In the genomic region with DNA sequence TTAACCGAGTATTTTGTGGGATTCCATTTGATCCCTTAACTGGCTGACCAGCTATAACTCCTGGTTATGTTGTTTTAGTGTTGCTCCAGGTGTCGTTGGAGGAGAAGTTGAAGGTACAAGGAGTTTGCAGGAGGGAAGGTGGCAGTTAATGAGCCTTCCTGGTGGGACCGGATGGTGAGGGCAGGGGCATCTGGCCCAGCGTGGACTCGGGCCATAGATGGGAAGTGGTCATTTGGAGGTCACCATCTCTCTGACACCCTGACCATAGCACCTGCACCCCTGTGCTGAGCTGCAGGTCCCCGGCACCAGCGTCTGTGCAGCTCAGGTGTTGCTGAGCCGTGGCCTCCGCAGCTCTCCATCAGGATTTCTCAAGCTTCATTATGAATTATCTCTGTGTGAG, we compare ENCODE assay signal across 31 cellular contexts.
"Had no signal": no experiment of that assay in that cellular context is flagged by ENCODE, and none has a peak within 500 bp of the region (broad histone marks: within the 10 kb centered on the region; RNA-seq: fewer than 3 reads in every experiment).

No MANE protein-coding gene starts in this region.

- DNase-seq: dorsolateral prefrontal cortex; effector CD4-positive, alpha-beta T cell; foreskin keratinocyte; glutamatergic neuron; heart right ventricle; hippocampal formation; immature natural killer cell; kidney; left cardiac atrium; left lung; mesenchymal stem cell; mucosa of descending colon; naive B cell; pancreas; stimulated activated CD4-positive, alpha-beta T cell treated with anti-CD3 and anti-CD28 coated beads, Interleukin-12 subunit alpha, Interleukin-12 subunit beta, amount 100 ng/mL, for 4 hours; stimulated activated CD4-positive, alpha-beta T cell treated with anti-CD3 and anti-CD28 coated beads, Interleukin-1b, Interleukin-23, amount 100 ng/mL, for 48 hours; stimulated activated CD4-positive, alpha-beta T cell treated with anti-CD3 and anti-CD28 coated beads, Interleukin-4, amount 100 ng/mL, for 1 hour; stimulated activated CD8-positive, alpha-beta memory T cell treated with anti-CD3 and anti-CD28 coated beads, Interleukin-4, amount 100 ng/mL, for 48 hours; stimulated activated naive CD4-positive, alpha-beta T cell treated with Interleukin-2 at 50 U/mL for 16 hours; stomach; thyroid gland; trophoblast cell had no signal

- ATAC-seq: esophagus mucosa; foreskin keratinocyte; heart right ventricle; left cardiac atrium; left lung; mucosa of descending colon; natural killer cell treated with Interleukin-12 subunit alpha and Interleukin-12 subunit beta and Interleukin-15 and Interleukin-18, amount 100 ng/mL, for 72 hours; pancreas; sciatic nerve had no signal

- H3K4me2 ChIP-seq: smooth muscle cell had no signal

- H3K27ac ChIP-seq: dorsolateral prefrontal cortex, epithelial cell of prostate, foreskin keratinocyte, heart right ventricle, left lung, neutrophil, pancreas, prostate gland, right atrium auricular region, stomach, vagina had no signal

- H3K4me3 ChIP-seq: dorsolateral prefrontal cortex, heart right ventricle, left lung, mucosa of descending colon, pancreas, prostate gland, right atrium auricular region, smooth muscle cell, stomach, thyroid gland, vagina had no signal

- FAIRE-seq: kidney, pancreas had no signal

- H3K27me3 ChIP-seq: dorsolateral prefrontal cortex, foreskin keratinocyte, heart right ventricle, left lung, neutrophil, pancreas, right atrium auricular region, stomach, thyroid gland, vagina had no signal

- H3K9me3 ChIP-seq: heart right ventricle, left lung, mucosa of descending colon, neutrophil, pancreas, prostate gland, right atrium auricular region, stomach, thyroid gland, vagina had no signal

- H3K4me1 ChIP-seq: foreskin keratinocyte had no signal
